In genomic region chr11:68056317-68057285, GRCh38 we compare ENCODE assay signal across 18 cellular contexts. TPM values are rescaled to one million over a fixed set of nuclear protein-coding genes. Genes with fewer than 3 reads are reported as not detected.
"Had no signal": no experiment of that assay in that cellular context is flagged by ENCODE, and none has a peak within 500 bp of the region (broad histone marks: within the 10 kb centered on the region; RNA-seq: fewer than 3 reads in every experiment).

No MANE protein-coding gene starts in this region.

- H3K9me3 ChIP-seq: breast epithelium, left lung, mucosa of descending colon, testis, vagina had no signal

- H3K27me3 Mint-ChIP-seq: activated naive CD8-positive, alpha-beta T cell treated with anti-CD3 and anti-CD28 coated beads for 36 hours; progenitor cell of endocrine pancreas had no signal

- H3K4me3 ChIP-seq: breast epithelium, coronary artery, left lung, mucosa of descending colon, testis, vagina had no signal

- H3K36me3 ChIP-seq: breast epithelium, vagina had no signal

- H3K9me3 Mint-ChIP-seq: activated naive CD8-positive, alpha-beta T cell treated with anti-CD3 and anti-CD28 coated beads for 36 hours; immature natural killer cell had no signal

- H3K27ac ChIP-seq: breast epithelium, coronary artery, left lung, testis, vagina had no signal

- ATAC-seq: left lung, mucosa of descending colon had no signal

- H3K4me1 Mint-ChIP-seq: activated naive CD8-positive, alpha-beta T cell treated with anti-CD3 and anti-CD28 coated beads for 36 hours; immature natural killer cell had no signal

- H3K4me1 ChIP-seq: breast epithelium, left lung, testis, vagina had no signal

- H3K27ac Mint-ChIP-seq: activated naive CD8-positive, alpha-beta T cell treated with anti-CD3 and anti-CD28 coated beads for 36 hours; progenitor cell of endocrine pancreas had no signal

- DNase-seq: activated naive CD4-positive, alpha-beta T cell treated with Interleukin-2 at 50 U/mL for 16 hours; activated naive CD8-positive, alpha-beta T cell treated with anti-CD3 and anti-CD28 coated beads for 36 hours; amniotic stem cell; cerebellar nuclear complex; immature natural killer cell; left lung; mucosa of descending colon; retina; stimulated activated CD4-positive, alpha-beta T cell treated with anti-CD3 and anti-CD28 coated beads, Interleukin-2, amount 100 ng/mL, for 48 hours; stimulated activated CD8-positive, alpha-beta memory T cell treated with anti-CD3 and anti-CD28 coated beads, Interleukin-4, amount 100 ng/mL, for 48 hours; stimulated activated naive CD4-positive, alpha-beta T cell; T-helper 9 cell; testis had no signal

- H3K27me3 ChIP-seq: breast epithelium, left lung, testis, vagina had no signal

- H3K4me3 Mint-ChIP-seq: activated naive CD8-positive, alpha-beta T cell treated with anti-CD3 and anti-CD28 coated beads for 36 hours; immature natural killer cell had no signal

RNA-seq across cellular contexts. Expression of gene ALDH3B1, which starts 46.5 kb away (rescaled TPM):
- total RNA-seq: activated naive CD8-positive, alpha-beta T cell treated with anti-CD3 and anti-CD28 coated beads for 36 hours; progenitor cell of endocrine pancreas; T-helper 1 cell treated with Interleukin-12 subunit alpha and Interleukin-12 subunit beta and Interleukin-4 antibody, amounts not matched to agents 30 ng/mL and 1 ng/mL, for 36 hours had no signal
